9 cellular contexts compared by ENCODE assay signal in genomic region chr4:82043081-82043808, GRCh38.
DNase-seq lines count a peak whose midpoint lies in the region; ATAC-seq and TF ChIP-seq lines count a peak whose summit lies in the region.
"Had no signal": no experiment of that assay in that cellular context is flagged by ENCODE, and none has a peak within 500 bp of the region (broad histone marks: within the 10 kb centered on the region; RNA-seq: fewer than 3 reads in every experiment).

No MANE protein-coding gene starts in this region.

- no peaks in the 10 kb centered on the region for H3K9me2 ChIP-seq in PC-9 (ENCODE audit: insufficient read depth)

- H3K4me3 Mint-ChIP-seq in glutamatergic neuron (ENCODE audit: unreplicated experiment) (peak overlapping the region; percentile 91), progenitor cell of endocrine pancreas (ENCODE audit: low read depth) (peak overlapping the region; percentile 68)

- intact Hi-C loops in PC-9 (cut with micrococcal nuclease; ENCODE audit: unreplicated experiment) = no loop called here
- intact Hi-C loops in testis (cut with DNase I; ENCODE audit: low total_unique reads) = no loop called here

- H3K4me1 Mint-ChIP-seq in glutamatergic neuron (ENCODE audit: low read depth, unreplicated experiment) = peaks cover 8% of the 10 kb centered on the region
- peaks cover 8% of the 10 kb centered on the region for H3K4me1 Mint-ChIP-seq in progenitor cell of endocrine pancreas (ENCODE audit: low read depth)

- peak overlapping the region; percentile 36 for H3K27ac Mint-ChIP-seq in glutamatergic neuron (ENCODE audit: unreplicated experiment)
- H3K27ac Mint-ChIP-seq in progenitor cell of endocrine pancreas = peak overlapping the region; percentile 81

- TF ChIP-seq CTCF in HEK293 (tag by site-specific recombination; IDR thresholded peaks at IDR 0.05) (no peak), PC-9 (conservative IDR thresholded peaks at IDR 0.05) (no peak), glutamatergic neuron (IDR thresholded peaks at IDR 0.05; ENCODE audit: partially characterized antibody, unreplicated experiment) (no peak), progenitor cell of endocrine pancreas (IDR thresholded peaks at IDR 0.05; ENCODE audit: unreplicated experiment) (no peak), testis (IDR thresholded peaks at IDR 0.05) (no peak)

- no peak for ATAC-seq in HG03135 (IDR thresholded peaks at IDR 0.05; ENCODE audit: unreplicated experiment)
- no peak for ATAC-seq in HG02938 (IDR thresholded peaks at IDR 0.05; ENCODE audit: unreplicated experiment)

- no peak for TF ChIP-seq POLR2A in testis (IDR thresholded peaks at IDR 0.05)

- H3K4me1 ChIP-seq in HEK293 (ENCODE audit: control insufficient read depth, insufficient read depth, low read length) (no peaks in the 10 kb centered on the region), PC-9 (replicated peaks; ENCODE audit: insufficient read depth) (no peaks in the 10 kb centered on the region), testis (no peaks in the 10 kb centered on the region)

- H3K9me3 Mint-ChIP-seq in glutamatergic neuron (ENCODE audit: unreplicated experiment) = peaks cover 8% of the 10 kb centered on the region
- no peaks in the 10 kb centered on the region for H3K9me3 Mint-ChIP-seq in progenitor cell of endocrine pancreas (ENCODE audit: low read depth)

- no peaks in the 10 kb centered on the region for H4K20me1 ChIP-seq in PC-9 (ENCODE audit: insufficient read depth)

- POLR2A ChIA-PET in HEK293 (lab: Yijun Ruan, JAX) = no interaction called here
- POLR2A ChIA-PET in PC-9 (lab: Charles Lee; ENCODE audit: unreplicated experiment) = no interaction called here

- no peaks in the 10 kb centered on the region for H3K9me3 ChIP-seq in HEK293 (ENCODE audit: control insufficient read depth, insufficient read depth, low read depth, low read length)
- H3K9me3 ChIP-seq in PC-9 (ENCODE audit: insufficient read depth, low read depth) = no peaks in the 10 kb centered on the region
- H3K9me3 ChIP-seq in testis = no peaks in the 10 kb centered on the region
- H3K9me3 ChIP-seq: heart left ventricle had no signal

- H3K4me2 ChIP-seq in PC-9 = peak overlapping the region; percentile 66

- no peak for DNase-seq in PC-9
- peak; percentile 21 for DNase-seq in glutamatergic neuron
- no peak for DNase-seq in progenitor cell of endocrine pancreas (ENCODE audit: low spot score, unreplicated experiment)
- DNase-seq in glomerular visceral epithelial cell (ENCODE audit: extremely low spot score) = no peak
- no peak for DNase-seq in testis

- CTCF ChIA-PET in HEK293 (lab: Yijun Ruan, JAX) = interaction anchor here (1.5 kb wide), 1 partner anchor 576 kb away, joined by 4 read pairs; no protein-coding TSS in a partner anchor
- CTCF ChIA-PET in PC-9 (lab: Charles Lee) = no interaction called here

- H3F3A ChIP-seq in PC-9 (ENCODE audit: insufficient read depth, low read depth) = no peaks in the 10 kb centered on the region

- H3K36me3 ChIP-seq in HEK293 (ENCODE audit: control insufficient read depth in 2 of 2, insufficient read depth in 1 of 2, low read length in 2 of 2) (no peaks in the 10 kb centered on the region), PC-9 (ENCODE audit: low read depth) (no peaks in the 10 kb centered on the region), testis (ENCODE audit: low read depth, missing control alignments) (no peaks in the 10 kb centered on the region)
- H3K36me3 ChIP-seq: heart left ventricle had no signal

- H3K36me3 Mint-ChIP-seq in glutamatergic neuron (ENCODE audit: unreplicated experiment) (no peaks in the 10 kb centered on the region), progenitor cell of endocrine pancreas (ENCODE audit: insufficient read depth) (no peaks in the 10 kb centered on the region)

- H2AFZ ChIP-seq in PC-9 = no peak overlapping the region

- WGBS in testis, 2 donors = 9 to 23% methylated on average over 12 of the region's 12 CpGs

- H3K4me3 ChIP-seq in HEK293 (ENCODE audit: low read depth, low read length) = no peak overlapping the region; the same call in 1 of the 2 replicates
- no peak overlapping the region for H3K4me3 ChIP-seq in PC-9
- peak overlapping the region in 1 of 2 donors; percentile 47 for H3K4me3 ChIP-seq in testis

- H3K27ac ChIP-seq in HEK293 (ENCODE audit: extremely low read depth, low read depth, low read length) (no peak overlapping the region), PC-9 (no peak overlapping the region), testis (no peak overlapping the region)
- H3K27ac ChIP-seq: heart left ventricle had no signal

- peaks cover 3% of the 10 kb centered on the region for H3K27me3 Mint-ChIP-seq in glutamatergic neuron (ENCODE audit: unreplicated experiment)
- peaks cover 60% of the 10 kb centered on the region for H3K27me3 Mint-ChIP-seq in progenitor cell of endocrine pancreas

- H3K27me3 ChIP-seq in PC-9 (ENCODE audit: insufficient read depth, low read depth) (peaks cover 11% of the 10 kb centered on the region; the same call in 1 of the 2 replicates), testis (no peaks in the 10 kb centered on the region)

- no peaks in the 10 kb centered on the region for H3K79me2 ChIP-seq in PC-9 (ENCODE audit: low read depth)

- BruUV-seq in PC-9 (replicated peaks; lab: Mats Ljungman, UMichigan) = no TSS peak

TF ChIP-seq in HEK293, 187 proteins besides CTCF, POLR2A, EP300 and RAD21:
- TF ChIP-seq ZNF785 (tag by site-specific recombination; IDR thresholded peaks at IDR 0.05) (no peak), ZNF664 (tag by site-specific recombination; IDR thresholded peaks at IDR 0.05) (no peak), SP2 (tag by site-specific recombination; IDR thresholded peaks at IDR 0.05) (no peak), ZNF600 (tag by site-specific recombination; IDR thresholded peaks at IDR 0.05) (no peak), INSM2 (tag by site-specific recombination; IDR thresholded peaks at IDR 0.05) (no peak), ZBTB49 (tag by site-specific recombination; IDR thresholded peaks at IDR 0.05; ENCODE audit: low read depth) (no peak), ZNF211 (tag by site-specific recombination; IDR thresholded peaks at IDR 0.05; ENCODE audit: low read depth) (no peak), ZNF335 (tag by site-specific recombination; conservative IDR thresholded peaks at IDR 0.05) (peak; percentile 56), ZSCAN18 (tag by site-specific recombination; IDR thresholded peaks at IDR 0.05) (no peak)
